In the genomic region with DNA sequence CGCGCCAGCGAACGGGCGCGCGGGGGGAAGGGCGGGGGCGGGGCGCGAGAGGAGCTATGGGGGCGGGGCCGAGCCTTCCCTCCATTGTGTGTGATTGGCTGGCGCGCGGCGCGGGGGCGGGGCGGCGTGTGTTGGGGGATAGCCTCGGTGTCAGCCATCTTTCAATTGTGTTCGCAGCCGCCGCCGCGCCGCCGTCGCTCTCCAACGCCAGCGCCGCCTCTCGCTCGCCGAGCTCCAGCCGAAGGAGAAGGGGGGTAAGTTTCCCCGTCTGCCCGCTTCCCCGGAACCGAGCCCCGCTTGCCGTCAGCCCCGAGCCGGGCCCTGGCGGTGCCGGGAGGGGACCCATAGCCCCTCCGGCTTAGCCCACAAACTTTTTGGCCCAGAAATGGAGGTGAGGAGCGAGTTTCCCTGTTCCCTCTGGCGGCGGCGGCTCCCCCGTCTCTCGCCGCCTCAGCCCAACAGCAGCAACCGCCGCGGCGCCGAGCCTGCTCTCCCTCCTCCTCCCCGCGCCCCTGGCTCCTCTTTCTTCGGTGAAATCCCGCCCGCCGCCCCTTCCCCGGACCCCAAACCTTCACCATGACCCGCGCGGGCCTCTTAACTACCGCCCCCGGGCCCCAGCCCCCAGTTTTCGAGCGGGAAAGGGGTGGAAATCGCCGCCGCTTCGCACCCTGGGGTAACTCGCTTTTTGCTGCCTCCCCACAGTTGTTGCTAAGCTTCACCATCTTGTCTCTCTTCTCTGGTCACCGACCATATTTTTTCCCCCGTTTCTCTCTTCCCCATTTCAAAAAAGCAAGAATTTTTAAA, we compare ENCODE assay signal across 8 cellular contexts. TPM values are rescaled to one million over a fixed set of nuclear protein-coding genes. Genes with fewer than 3 reads are reported as not detected.
DNase-seq lines count a peak whose midpoint lies in the region; ATAC-seq and TF ChIP-seq lines count a peak whose summit lies in the region.

A gene (plus strand): TSS at position 159 of the 804 bp plus-strand sequence. CDS start 1,636 bp downstream, outside the sequence.

- H3K4me3 ChIP-seq in kidney epithelial cell (ENCODE audit: low read depth, low read length) = peak within 1 kb of the TSS; percentile 77

- peak; percentile 95 for TF ChIP-seq POLR2A in GM19193 (IDR thresholded peaks at IDR 0.05; ENCODE audit: extremely low read depth, insufficient read depth, insufficient read length)

- DNase-seq in AML-193 (lab: John Stamatoyannopoulos, UW) (peak; percentile 79 to 89), NCI-H510A (lab: John Stamatoyannopoulos, UW) (peak; percentile 90), cerebellar nuclear complex (lab: John Stamatoyannopoulos, UW) (peak; percentile 69 to 80), kidney epithelial cell (ENCODE audit: low read depth) (peak; percentile 56)
- DNase-seq in activated CD4-positive, alpha-beta T cell treated with anti-CD3 and anti-CD28 coated beads for 1 hour = peak; percentile 98
- peak; percentile 97 to 98 for DNase-seq in stimulated activated CD4-positive, alpha-beta T cell treated with anti-CD3 and anti-CD28 coated beads, Interleukin-15, amount 100 ng/mL, for 48 hours (ENCODE audit: low read depth in 2 of 2)

- peak; percentile 84 for ATAC-seq in HG03432 (IDR thresholded peaks at IDR 0.05; ENCODE audit: unreplicated experiment)

- H3K27me3 ChIP-seq in kidney epithelial cell (ENCODE audit: control insufficient read depth, insufficient read depth, low read length) = no peaks in the 10 kb centered on the region

- no peaks in the 10 kb centered on the region for H3K36me3 ChIP-seq in kidney epithelial cell (ENCODE audit: control insufficient read depth, insufficient read depth, low read length)

- no peak for TF ChIP-seq CTCF in kidney epithelial cell (IDR thresholded peaks at IDR 0.05; ENCODE audit: insufficient read depth, low read length, poor library complexity, severe bottlenecking)

RNA-seq across cellular contexts. Expression of the gene that starts here (rescaled TPM):
- 353 and 462 TPM in 2 replicates for total RNA-seq in kidney epithelial cell

Comparison
In these comparisons a context has a peak if more than half of its experiments do, and no peak if none do; other contexts are left out.
1. Peak in every context shown above with its lines: DNase-seq, ATAC-seq and H3K4me3 ChIP-seq.